Comparison of ENCODE assay signal across 20 cellular contexts in genomic region chr19:33505168-33505567, GRCh38.
"Had no signal": no experiment of that assay in that cellular context is flagged by ENCODE, and none has a peak within 500 bp of the region (broad histone marks: within the 10 kb centered on the region; RNA-seq: fewer than 3 reads in every experiment).

No MANE protein-coding gene starts in this region.

- H3K4me1 Mint-ChIP-seq: T-cell had no signal

- H3K4me3 Mint-ChIP-seq: activated naive CD8-positive, alpha-beta T cell; activated T-cell treated with anti-CD3 and anti-CD28 coated beads, Interleukin-2, amount 50 U/mL, for 24 hours; activated T-helper 17 cell treated with anti-CD3 and anti-CD28 coated beads, Interleukin-2, amount 50 U/mL, for 72 hours; natural killer cell treated with Interleukin-12 subunit alpha and Interleukin-12 subunit beta and Interleukin-15 and Interleukin-18, amount 100 ng/mL, for 72 hours; stimulated activated memory B cell treated with anti-CD40 and anti-IgM and Interleukin-4, amounts not matched to agents 10 μg/mL and 1 μg/mL and 100 μg/mL, for 72 hours; T-cell had no signal

- H3K27ac Mint-ChIP-seq: activated naive CD8-positive, alpha-beta T cell; activated T-cell treated with anti-CD3 and anti-CD28 coated beads, Interleukin-2, amount 50 U/mL, for 24 hours; stimulated activated memory B cell treated with anti-CD40 and anti-IgM and Interleukin-4, amounts not matched to agents 10 μg/mL and 1 μg/mL and 100 μg/mL, for 72 hours; T-cell had no signal

- ATAC-seq: activated T-helper 17 cell treated with anti-CD3 and anti-CD28 coated beads, Interleukin-2, amount 50 U/mL, for 72 hours; left lobe of liver; natural killer cell treated with Interleukin-12 subunit alpha and Interleukin-12 subunit beta and Interleukin-15 and Interleukin-18, amount 100 ng/mL, for 72 hours; sciatic nerve; stimulated activated memory B cell treated with anti-CD40 and anti-IgM and Interleukin-4, amounts not matched to agents 10 μg/mL and 1 μg/mL and 100 μg/mL, for 72 hours; T-cell had no signal

- DNase-seq: activated CD4-positive, CD25-positive, alpha-beta regulatory T cell treated with anti-CD3 and anti-CD28 coated beads, Interleukin-2, amount 50 U/mL, for 72 hours; activated T-cell treated with anti-CD3 and anti-CD28 coated beads, Interleukin-2, amount 50 U/mL, for 24 hours; adrenal gland; erythroblast; kidney; small intestine; stimulated activated CD4-positive, alpha-beta T cell treated with anti-CD3 and anti-CD28 coated beads, Interleukin-2, amount 100 ng/mL, for 24 hours; stomach; T-cell; uterus; WERI-Rb-1 had no signal

- H3K9me3 ChIP-seq: adrenal gland, ascending aorta, stomach, suprapubic skin, tibial nerve, uterus had no signal

- H3K27me3 Mint-ChIP-seq: activated naive CD8-positive, alpha-beta T cell; activated T-cell treated with anti-CD3 and anti-CD28 coated beads, Interleukin-2, amount 50 U/mL, for 24 hours; activated T-helper 17 cell treated with anti-CD3 and anti-CD28 coated beads, Interleukin-2, amount 50 U/mL, for 72 hours; natural killer cell treated with Interleukin-12 subunit alpha and Interleukin-12 subunit beta and Interleukin-15 and Interleukin-18, amount 100 ng/mL, for 72 hours; stimulated activated memory B cell treated with anti-CD40 and anti-IgM and Interleukin-4, amounts not matched to agents 10 μg/mL and 1 μg/mL and 100 μg/mL, for 72 hours; T-cell had no signal

- H3K36me3 Mint-ChIP-seq: activated naive CD8-positive, alpha-beta T cell; natural killer cell treated with Interleukin-12 subunit alpha and Interleukin-12 subunit beta and Interleukin-15 and Interleukin-18, amount 100 ng/mL, for 72 hours had no signal
